Comparison of ENCODE assay signal across 12 cellular contexts in the genomic region with DNA sequence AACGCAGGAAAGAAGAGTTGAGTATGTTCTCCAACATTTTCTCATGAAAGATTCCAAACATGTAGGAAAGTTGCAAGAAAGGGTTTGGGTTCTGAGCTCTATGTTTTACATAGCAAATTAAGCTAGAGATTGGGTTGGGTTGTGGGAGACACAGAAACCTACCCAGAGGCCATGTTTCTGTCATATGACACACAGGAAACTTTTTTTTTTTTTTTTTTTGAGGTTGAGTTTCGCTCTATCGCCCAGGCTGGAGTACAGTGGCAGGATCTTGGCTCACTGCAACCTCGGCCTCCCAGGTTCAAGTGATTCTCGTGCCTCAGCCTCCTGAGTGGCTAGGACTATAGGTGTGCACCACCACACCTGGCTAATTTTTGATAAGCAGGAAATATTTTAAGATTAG. TPM values are rescaled to one million over a fixed set of nuclear protein-coding genes. Genes with fewer than 3 reads are reported as not detected.
A peak's percentile ranks its signal among the peaks of the same experiment; 100 is the strongest.
DNase-seq lines count a peak whose midpoint lies in the region; ATAC-seq and TF ChIP-seq lines count a peak whose summit lies in the region.
"Had no signal": no experiment of that assay in that cellular context is flagged by ENCODE, and none has a peak within 500 bp of the region (broad histone marks: within the 10 kb centered on the region; RNA-seq: fewer than 3 reads in every experiment).

No MANE protein-coding gene starts in this region.

- H4K20me1 ChIP-seq in GM23338 (replicated peaks; ENCODE audit: insufficient read depth), result no peaks in the 10 kb centered on the region

- no peaks in the 10 kb centered on the region for H3K9me3 ChIP-seq in CD4-positive, CD25-positive, alpha-beta regulatory T cell (ENCODE audit: control insufficient read depth in 2 of 2, low read length in 2 of 2)
- H3K9me3 ChIP-seq in adipocyte (ENCODE audit: control insufficient read depth, low read length) (no peaks in the 10 kb centered on the region), thyroid gland (no peaks in the 10 kb centered on the region), endodermal cell (ENCODE audit: control insufficient read depth, low read length) (no peaks in the 10 kb centered on the region)
- H3K9me3 ChIP-seq: Peyer's patch had no signal

- peak overlapping the region; percentile 30 for H3K4me3 ChIP-seq in CD4-positive, CD25-positive, alpha-beta regulatory T cell (ENCODE audit: low read depth, low read length)
- no peak overlapping the region for H3K4me3 ChIP-seq in GM23338
- peak overlapping the region; percentile 78 for H3K4me3 ChIP-seq in adipocyte (ENCODE audit: low read length)
- no peak overlapping the region for H3K4me3 ChIP-seq in thyroid gland (replicated peaks in 1 of 3)
- H3K4me3 ChIP-seq in endodermal cell (ENCODE audit: low read length), result no peak overlapping the region

- 0 out of 2 replicates have a peak overlapping the region, but pooled peaks have one; percentile 6 for H2AFZ ChIP-seq in GM23338

- TF ChIP-seq CTCF in GM23338 (conservative IDR thresholded peaks at IDR 0.05; ENCODE audit: low read depth in 2 of 2) (no peak), neural crest cell (conservative IDR thresholded peaks at IDR 0.05) (no peak), thyroid gland (IDR thresholded peaks at IDR 0.05) (no peak), endodermal cell (conservative IDR thresholded peaks at IDR 0.05) (no peak)

- peak in 1 of 2 donors; percentile 52 for ATAC-seq in CD4-positive, CD25-positive, alpha-beta regulatory T cell (ENCODE audit: low read depth in 2 of 2)
- ATAC-seq in GM23338, result no peak

- 86 to 91% methylated on average over 5 of the region's 5 CpGs for WGBS in thyroid gland, 2 donors
- 92% methylated on average over 5 of the region's 5 CpGs; no CpG with 5 or more reads in 1 of the 2 experiments for WGBS in endodermal cell (ENCODE audit: insufficient coverage in 1 of 2, insufficient read length in 1 of 2), 2 experiments

- H3K4me3 Mint-ChIP-seq in CD4-positive, CD25-positive, alpha-beta regulatory T cell, result peak overlapping the region in 3 of 4 donors; percentile 31 to 84 (median 33)
- H3K4me3 Mint-ChIP-seq in GM23338 (no peak overlapping the region), neural crest cell (peak overlapping the region; percentile 14), endodermal cell (no peak overlapping the region)

- H3K4me1 ChIP-seq in CD4-positive, CD25-positive, alpha-beta regulatory T cell (ENCODE audit: control insufficient read depth, insufficient read depth, low read length, poor library complexity, severe bottlenecking), result peaks cover 40% of the 10 kb centered on the region
- H3K4me1 ChIP-seq in GM23338 (ENCODE audit: insufficient read depth), result no peaks in the 10 kb centered on the region
- peaks cover 24% of the 10 kb centered on the region for H3K4me1 ChIP-seq in adipocyte (ENCODE audit: control insufficient read depth, insufficient read depth, low read length)
- no peaks in the 10 kb centered on the region for H3K4me1 ChIP-seq in thyroid gland
- no peaks in the 10 kb centered on the region for H3K4me1 ChIP-seq in endodermal cell (ENCODE audit: control insufficient read depth, insufficient read depth, low read length)

- H3K4me2 ChIP-seq in GM23338, result no peak overlapping the region

- DNase-seq in CD4-positive, CD25-positive, alpha-beta regulatory T cell, result peak in 1 of 3 donors; percentile 55
- no peak for DNase-seq in GM23338 (ENCODE audit: low spot score)
- no peak for DNase-seq in adipocyte (ENCODE audit: low read depth)
- DNase-seq in neural crest cell (ENCODE audit: low read depth, low spot score), result no peak
- DNase-seq in glomerular visceral epithelial cell (ENCODE audit: extremely low spot score), result no peak
- no peak for DNase-seq in thyroid gland
- no peak for DNase-seq in NCI-H2081 treated with DMSO at 0.1 percent for 48 hours (lab: John Stamatoyannopoulos, UW)
- DNase-seq in endodermal cell, result no peak
- DNase-seq: DMS79; NCI-H1930; Peyer's patch; stimulated activated CD4-positive, alpha-beta T cell treated with anti-CD3 and anti-CD28 coated beads, Interleukin-1b, Interleukin-23, amount 100 ng/mL, for 48 hours had no signal

- H3K9me2 ChIP-seq in GM23338 (ENCODE audit: insufficient read depth), result no peaks in the 10 kb centered on the region

- no peaks in the 10 kb centered on the region for H3K27me3 ChIP-seq in CD4-positive, CD25-positive, alpha-beta regulatory T cell (ENCODE audit: control insufficient read depth, insufficient read depth, low read length)
- H3K27me3 ChIP-seq in GM23338 (ENCODE audit: insufficient read depth) (no peaks in the 10 kb centered on the region), adipocyte (replicated peaks; ENCODE audit: control insufficient read depth, insufficient read depth, low read length) (no peaks in the 10 kb centered on the region), thyroid gland (no peaks in the 10 kb centered on the region), endodermal cell (ENCODE audit: control insufficient read depth, insufficient read depth, low read length, poor library complexity, severe bottlenecking) (no peaks in the 10 kb centered on the region)
- H3K27me3 ChIP-seq: Peyer's patch had no signal

- intact Hi-C loops in thyroid gland (cut with DNase I), result no loop called here

- H3K27me3 Mint-ChIP-seq in CD4-positive, CD25-positive, alpha-beta regulatory T cell, result no peaks in the 10 kb centered on the region
- H3K27me3 Mint-ChIP-seq in GM23338 (ENCODE audit: insufficient read depth, low read depth, poor library complexity), result no peaks in the 10 kb centered on the region
- no peaks in the 10 kb centered on the region for H3K27me3 Mint-ChIP-seq in neural crest cell (ENCODE audit: low read depth)
- H3K27me3 Mint-ChIP-seq in endodermal cell (ENCODE audit: insufficient read depth), result peaks cover 2% of the 10 kb centered on the region

- no peaks in the 10 kb centered on the region for H3K9me3 Mint-ChIP-seq in CD4-positive, CD25-positive, alpha-beta regulatory T cell
- H3K9me3 Mint-ChIP-seq in GM23338, result no peaks in the 10 kb centered on the region
- H3K9me3 Mint-ChIP-seq in neural crest cell, result no peaks in the 10 kb centered on the region
- no peaks in the 10 kb centered on the region for H3K9me3 Mint-ChIP-seq in endodermal cell

- H3F3A ChIP-seq in GM23338 (replicated peaks; ENCODE audit: low read depth), result no peaks in the 10 kb centered on the region

- H3K27ac ChIP-seq in CD4-positive, CD25-positive, alpha-beta regulatory T cell (ENCODE audit: insufficient read depth, low read length, poor library complexity, severe bottlenecking), result peak overlapping the region; percentile 66
- no peak overlapping the region for H3K27ac ChIP-seq in GM23338 (ENCODE audit: low read depth)
- no peak overlapping the region for H3K27ac ChIP-seq in thyroid gland
- H3K27ac ChIP-seq in endodermal cell (ENCODE audit: low read depth, low read length), result no peak overlapping the region

- peaks cover 54 to 84% (median 70%) of the 10 kb centered on the region in 4 donors for H3K4me1 Mint-ChIP-seq in CD4-positive, CD25-positive, alpha-beta regulatory T cell
- H3K4me1 Mint-ChIP-seq in GM23338 (peaks cover 11% of the 10 kb centered on the region; the same call in 1 of the 3 replicates), neural crest cell (peaks cover 38% of the 10 kb centered on the region), endodermal cell (peaks cover 4% of the 10 kb centered on the region)

- H3K79me2 ChIP-seq in GM23338 (replicated peaks; ENCODE audit: insufficient read depth), result no peaks in the 10 kb centered on the region

- TF ChIP-seq POLR2A in thyroid gland (IDR thresholded peaks at IDR 0.05), result no peak

- peaks cover 6% of the 10 kb centered on the region for H3K36me3 ChIP-seq in CD4-positive, CD25-positive, alpha-beta regulatory T cell (ENCODE audit: control insufficient read depth, insufficient read depth, low read length)
- H3K36me3 ChIP-seq in GM23338 (ENCODE audit: insufficient read depth) (no peaks in the 10 kb centered on the region), adipocyte (ENCODE audit: control insufficient read depth, insufficient read depth, low read length, severe bottlenecking) (no peaks in the 10 kb centered on the region), thyroid gland (no peaks in the 10 kb centered on the region), endodermal cell (ENCODE audit: control insufficient read depth, insufficient read depth, low read length) (no peaks in the 10 kb centered on the region)
- H3K36me3 ChIP-seq: Peyer's patch had no signal

- peak overlapping the region; percentile 82 to 93 (median 91) for H3K27ac Mint-ChIP-seq in CD4-positive, CD25-positive, alpha-beta regulatory T cell
- H3K27ac Mint-ChIP-seq in GM23338, result no peak overlapping the region
- H3K27ac Mint-ChIP-seq in neural crest cell (ENCODE audit: unreplicated experiment), result no peak overlapping the region
- no peak overlapping the region for H3K27ac Mint-ChIP-seq in endodermal cell

- H3K36me3 Mint-ChIP-seq in CD4-positive, CD25-positive, alpha-beta regulatory T cell, result peaks cover 17% of the 10 kb centered on the region
- H3K36me3 Mint-ChIP-seq in GM23338 (ENCODE audit: low read depth), result no peaks in the 10 kb centered on the region
- H3K36me3 Mint-ChIP-seq in neural crest cell (ENCODE audit: low read depth), result no peaks in the 10 kb centered on the region
- H3K36me3 Mint-ChIP-seq in endodermal cell (ENCODE audit: low read depth), result no peaks in the 10 kb centered on the region

- H3K9ac ChIP-seq in adipocyte (ENCODE audit: low read length) (peak overlapping the region; percentile 83), endodermal cell (ENCODE audit: extremely low read depth, low read length, poor library complexity, severe bottlenecking) (no peak overlapping the region)

TF ChIP-seq in GM23338, 12 proteins besides CTCF, POLR2A, EP300 and RAD21 (continues in another document):
- TF ChIP-seq CREB1 (CRISPR knock-in tag; IDR thresholded peaks at IDR 0.05; ENCODE audit: low read depth) (no peak), EZH2phosphoT487 (IDR thresholded peaks at IDR 0.05; ENCODE audit: unreplicated experiment) (no peak), EZH2 (IDR thresholded peaks at IDR 0.05; ENCODE audit: low read depth, unreplicated experiment) (no peak), STAT1 (IDR thresholded peaks at IDR 0.05; ENCODE audit: unreplicated experiment) (no peak), POLR2AphosphoS5 (IDR thresholded peaks at IDR 0.05; ENCODE audit: low read depth) (no peak)

RNA-seq across cellular contexts. Expression of a gene that starts 57.6 kb away (rescaled TPM):
- 222 TPM for total RNA-seq in CD4-positive, CD25-positive, alpha-beta regulatory T cell
- polyA plus RNA-seq in CD4-positive, CD25-positive, alpha-beta regulatory T cell, result 10 to 100 TPM; 28.3 to 47.7 (median 34.9) TPM
- total RNA-seq in GM23338 (2014; rRNA removed; shearing (Covaris generic)), result 1.3 and 1.7 TPM in 2 replicates
- 0.19 and 1.0 TPM in 2 replicates for polyA plus RNA-seq in GM23338 (2016; fragmentation: Nextera tagmentation; extraction: Ambion mirVana)
- total RNA-seq in neural crest cell, result 29.7 and 32.4 TPM in 2 replicates
- 1 to 10 TPM; 4.6 to 8.9 (median 7.1) TPM for total RNA-seq in thyroid gland
- total RNA-seq in endodermal cell, result 1 to 10 TPM in 1 of 2 donors, under 1 TPM in 1; 0.44 to 1.4 TPM
- polyA plus RNA-seq in endodermal cell (2013, experiment 1 of 2), result 1.8 TPM
- polyA plus RNA-seq in endodermal cell (2013, experiment 2 of 2), result 3.0 TPM

Comparison
In these comparisons a context has a peak if more than half of its experiments do, and no peak if none do; other contexts are left out.
1. H3K4me3 ChIP-seq: peak in CD4-positive, CD25-positive, alpha-beta regulatory T cell (single experiment) and adipocyte (single experiment); none in GM23338 (single experiment), thyroid gland (0 of 3) and endodermal cell (single experiment).
2. H3K27ac Mint-ChIP-seq: peak in CD4-positive, CD25-positive, alpha-beta regulatory T cell (3 of 3); none in GM23338 (single experiment), neural crest cell (single experiment) and endodermal cell (single experiment).
3. H3K4me3 Mint-ChIP-seq: peak in CD4-positive, CD25-positive, alpha-beta regulatory T cell (3 of 4) and neural crest cell (single experiment); none in GM23338 (single experiment) and endodermal cell (single experiment).